Comparison of ENCODE assay signal across 11 cellular contexts in the genomic region with DNA sequence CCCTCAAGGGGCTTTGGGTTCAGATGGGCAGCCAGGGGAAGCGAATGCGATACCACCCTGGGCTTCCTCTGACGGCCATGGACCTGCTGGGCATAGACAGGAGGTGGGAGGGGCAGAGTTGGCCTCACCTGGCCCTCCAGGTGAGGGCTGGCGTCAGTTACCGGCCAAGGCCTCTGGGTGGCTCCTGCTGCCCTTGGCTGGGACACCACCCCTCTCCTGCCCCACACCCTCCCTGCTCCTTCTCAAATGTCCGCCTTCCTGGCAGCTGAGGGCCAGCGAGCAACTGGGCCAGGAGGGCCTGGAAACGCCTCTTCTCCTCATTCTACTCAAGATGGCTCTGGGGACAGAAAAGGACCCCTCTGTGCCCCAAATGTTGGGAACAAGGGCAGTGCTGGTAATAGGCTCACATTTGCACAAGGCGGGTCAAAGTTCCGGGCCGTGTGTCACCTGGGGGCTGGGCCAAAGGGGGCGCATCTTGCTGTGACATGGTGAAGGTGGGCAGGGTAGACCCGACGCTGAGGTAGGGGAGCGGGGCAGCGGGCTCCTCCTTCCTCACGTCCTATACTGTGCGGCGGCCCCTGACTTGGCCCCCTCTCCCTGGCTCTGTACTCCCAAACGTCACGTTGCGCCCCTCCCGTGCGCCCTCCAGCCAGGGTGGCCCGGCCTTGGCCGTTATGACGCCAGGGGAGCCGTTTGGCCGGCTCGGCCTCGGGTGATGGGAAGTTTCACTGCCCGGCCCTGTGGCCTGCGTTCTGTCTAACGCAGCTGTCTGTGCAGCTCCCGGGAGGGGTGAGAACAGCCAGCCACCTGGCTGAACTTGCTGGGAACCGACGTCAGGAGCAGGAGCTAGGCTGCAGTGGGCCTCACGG. TPM values are rescaled to one million over a fixed set of nuclear protein-coding genes. Genes with fewer than 3 reads are reported as not detected.
DNase-seq lines count a peak whose midpoint lies in the region; ATAC-seq and TF ChIP-seq lines count a peak whose summit lies in the region.
"Had no signal": no experiment of that assay in that cellular context is flagged by ENCODE, and none has a peak within 500 bp of the region (broad histone marks: within the 10 kb centered on the region; RNA-seq: fewer than 3 reads in every experiment).

No MANE protein-coding gene starts in this region.

- no peak overlapping the region for H3K4me3 ChIP-seq in DOHH2 (ENCODE audit: low read length)
- H3K4me3 ChIP-seq in fibroblast of pulmonary artery (replicated peaks; ENCODE audit: low read depth, low read length), result no peak overlapping the region

- peak; percentile 9 for TF ChIP-seq CTCF in DOHH2 (IDR thresholded peaks at IDR 0.05; ENCODE audit: low read depth, low read length, poor library complexity, severe bottlenecking)
- no peak for TF ChIP-seq CTCF in fibroblast of pulmonary artery (IDR thresholded peaks at IDR 0.05; ENCODE audit: low read length, missing control alignments)
- TF ChIP-seq CTCF in omental fat pad (IDR thresholded peaks at IDR 0.05), result no peak

- H3K4me2 ChIP-seq in DOHH2 (ENCODE audit: low read length), result no peak overlapping the region

- no peaks in the 10 kb centered on the region for H3K9me2 ChIP-seq in DOHH2 (replicated peaks; ENCODE audit: control insufficient read depth, low read length)

- H4K20me1 ChIP-seq in DOHH2 (ENCODE audit: control insufficient read depth, insufficient read depth, low read depth, low read length), result no peaks in the 10 kb centered on the region

- DNase-seq in NCI-H2196 treated with DMSO at 0.1 percent for 48 hours (lab: John Stamatoyannopoulos, UW; ENCODE audit: unreplicated experiment), result peak; percentile 5
- DNase-seq in fibroblast of pulmonary artery (ENCODE audit: low read depth), result peak; percentile 63
- no peak for DNase-seq in omental fat pad (ENCODE audit: low spot score)
- no peak for DNase-seq in H4 (ENCODE audit: low spot score)
- DNase-seq: dermis blood vessel endothelial cell, DND-41 had no signal

- H3F3A ChIP-seq in DOHH2 (ENCODE audit: control insufficient read depth, insufficient read depth), result no peaks in the 10 kb centered on the region

- no peaks in the 10 kb centered on the region for H3K79me2 ChIP-seq in DOHH2 (ENCODE audit: control insufficient read depth, low read length)

- H3K9me3 ChIP-seq in DOHH2 (ENCODE audit: control insufficient read depth, insufficient read depth, low read length), result no peaks in the 10 kb centered on the region

- no peaks in the 10 kb centered on the region for H3K36me3 ChIP-seq in DOHH2 (ENCODE audit: control insufficient read depth, low read length)

- ATAC-seq in omental fat pad (ENCODE audit: low FRiP score) (peak; percentile 10), HG03135 (IDR thresholded peaks at IDR 0.05; ENCODE audit: unreplicated experiment) (no peak), HG02571 (IDR thresholded peaks at IDR 0.05; ENCODE audit: unreplicated experiment) (no peak), HG02981 (IDR thresholded peaks at IDR 0.05; ENCODE audit: unreplicated experiment) (no peak)
- ATAC-seq: Panc1 had no signal

- H3K4me1 ChIP-seq in DOHH2 (ENCODE audit: control insufficient read depth, low read length), result no peaks in the 10 kb centered on the region

- no peaks in the 10 kb centered on the region for H3K27me3 ChIP-seq in DOHH2 (ENCODE audit: control insufficient read depth, low read length)

- no peak overlapping the region for H3K27ac ChIP-seq in DOHH2 (ENCODE audit: low read depth, low read length)

RNA-seq across cellular contexts. Expression of gene DLK1, which starts 18.1 kb away (rescaled TPM):
- not detected for total RNA-seq in omental fat pad
- total RNA-seq in H4 (2014; rRNA removed; shearing (Covaris generic)), result not detected in 2 replicates
- total RNA-seq: dermis blood vessel endothelial cell had no signal

Comparison
In these comparisons a context has a peak if more than half of its experiments do, and no peak if none do; other contexts are left out.
1. DNase-seq: peak in NCI-H2196 treated with DMSO at 0.1 percent for 48 hours (single experiment) and fibroblast of pulmonary artery (single experiment); none in omental fat pad (single experiment) and H4 (single experiment).